ENCODE assay signal across 9 cellular contexts in genomic region chr14:61502459-61503093, GRCh38.
DNase-seq lines count a peak whose midpoint lies in the region; ATAC-seq and TF ChIP-seq lines count a peak whose summit lies in the region.
"Had no signal": no experiment of that assay in that cellular context is flagged by ENCODE, and none has a peak within 500 bp of the region (broad histone marks: within the 10 kb centered on the region; RNA-seq: fewer than 3 reads in every experiment).

No MANE protein-coding gene starts in this region.

- H3K36me3 ChIP-seq in esophagus (ENCODE audit: control insufficient read depth in 2 of 2, insufficient read depth in 2 of 2, low read length in 1 of 2), result peaks cover 0 to 3% of the 10 kb centered on the region in 2 donors
- no peaks in the 10 kb centered on the region for H3K36me3 ChIP-seq in transverse colon

- no peak for TF ChIP-seq EP300 in transverse colon (IDR thresholded peaks at IDR 0.05; ENCODE audit: low read depth)

- no peak for ATAC-seq in left cardiac atrium

- no peaks in the 10 kb centered on the region for H3K27me3 ChIP-seq in esophagus (ENCODE audit: control insufficient read depth in 1 of 2, insufficient read depth in 2 of 2, low read length in 2 of 2)
- H3K27me3 ChIP-seq in transverse colon, result no peaks in the 10 kb centered on the region

- DNase-seq in activated naive CD4-positive, alpha-beta T cell treated with Interleukin-2 at 50 U/mL for 16 hours, result peak; percentile 25
- DNase-seq in activated naive CD4-positive, alpha-beta T cell (lab: John Stamatoyannopoulos, UW), result no peak
- DNase-seq in M059J (ENCODE audit: low read depth), result peak; percentile 69
- DNase-seq in transverse colon, result no peak
- no peak for DNase-seq in GM03348 (ENCODE audit: low spot score)
- DNase-seq in NCI-H510A treated with DMSO at 0.1 percent for 48 hours (lab: John Stamatoyannopoulos, UW), result no peak
- DNase-seq in left cardiac atrium, result no peak

- intact Hi-C loops in transverse colon (cut with DNase I; ENCODE audit: low total_unique reads) (no loop called here), left cardiac atrium (cut with DNase I) (no loop called here)

- TF ChIP-seq POLR2A in transverse colon (IDR thresholded peaks at IDR 0.05), result no peak

- TF ChIP-seq CTCF in transverse colon (IDR thresholded peaks at IDR 0.05), result no peak

- in situ Hi-C loops in transverse colon (cut with MboI; ENCODE audit: low pct_ligation_motif_present in 1 of 4, low pct_unique_long_range_greater_than_20kb in 1 of 4, low sequenced_read_pairs in 3 of 4), result no loop called here

- H3K4me1 ChIP-seq in esophagus (ENCODE audit: control insufficient read depth in 2 of 2, insufficient read depth in 2 of 2, low read length in 1 of 2) (peaks cover 0 to 14% of the 10 kb centered on the region in 2 donors), transverse colon (peaks cover 0 to 20% (median 0%) of the 10 kb centered on the region in 4 donors)

- H3K9me3 ChIP-seq in esophagus (ENCODE audit: control insufficient read depth in 2 of 2, insufficient read depth in 1 of 2, low read depth in 1 of 2, low read length in 1 of 2) (no peaks in the 10 kb centered on the region), transverse colon (no peaks in the 10 kb centered on the region)

- H3K4me3 ChIP-seq in esophagus (ENCODE audit: low read depth in 1 of 2, low read length in 2 of 2) (no peak overlapping the region), transverse colon (no peak overlapping the region)

- H3K27ac ChIP-seq in esophagus (ENCODE audit: low read depth in 2 of 2, low read length in 1 of 2), result peak overlapping the region; percentile 78
- H3K27ac ChIP-seq in transverse colon, result peak overlapping the region in 3 of 4 donors; percentile 36 to 61 (median 41)
- H3K27ac ChIP-seq: C4-2B had no signal

- WGBS in esophagus, 2 donors, result 41 to 49% methylated on average over 7 of the region's 7 CpGs
- WGBS in transverse colon (ENCODE audit: low coverage in 1 of 2), 2 donors, result 46 to 47% methylated on average over 3 to 7 of the region's 7 CpGs

Comparison
In these comparisons a context has a peak if more than half of its experiments do, and no peak if none do; other contexts are left out.
1. DNase-seq: peak in activated naive CD4-positive, alpha-beta T cell treated with Interleukin-2 at 50 U/mL for 16 hours (single experiment) and M059J (single experiment); none in activated naive CD4-positive, alpha-beta T cell (0 of 4), transverse colon (single experiment), GM03348 (single experiment), NCI-H510A treated with DMSO at 0.1 percent for 48 hours (single experiment) and left cardiac atrium (single experiment).